In the genomic region with DNA sequence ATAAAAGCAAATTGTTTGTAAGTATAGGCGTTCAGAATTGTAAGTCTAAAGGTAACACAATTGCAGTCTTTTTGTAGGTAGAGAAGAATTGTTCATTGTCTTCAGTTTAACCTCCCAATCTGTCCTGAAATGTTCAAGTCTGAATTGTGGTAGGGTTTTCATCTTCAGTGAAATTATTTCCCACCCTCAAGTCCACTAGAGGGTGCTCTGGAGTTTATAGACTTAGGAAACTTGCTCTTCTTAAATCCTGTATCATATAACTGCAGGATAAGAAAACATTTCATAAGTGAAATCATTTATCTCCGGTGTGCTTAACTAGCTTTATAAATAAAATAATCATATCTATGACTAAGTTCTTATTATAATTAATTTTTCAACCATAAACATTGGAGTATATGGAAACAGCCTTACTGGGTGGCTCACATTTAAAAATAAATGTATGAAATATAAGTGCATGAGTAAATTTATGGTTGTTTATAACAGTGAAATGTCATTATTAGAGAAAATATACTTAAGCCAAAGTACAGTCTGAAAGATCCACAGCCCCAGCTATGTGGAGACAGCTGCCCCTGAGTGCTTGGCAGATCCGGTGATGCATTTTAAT, we compare ENCODE assay signal across 1 cellular context.
A peak's percentile ranks its signal among the peaks of the same experiment; 100 is the strongest.
TF ChIP-seq lines count a peak whose summit lies in the region.

No MANE protein-coding gene starts in this region.

TF ChIP-seq in IMR-90, 13 proteins besides CTCF, POLR2A, EP300 and RAD21:
- TF ChIP-seq CHD1 (IDR thresholded peaks at IDR 0.05; ENCODE audit: low read depth, low read length) (no peak), SMC3 (IDR thresholded peaks at IDR 0.05; ENCODE audit: low read depth, low read length) (peak; percentile 46; the same call in 1 of the 2 replicates)
TF ChIP-seq in IMR-90: peak in this region for 1.
